ENCODE assay signal across 18 cellular contexts in genomic region chrX:9882669-9883446, GRCh38.
DNase-seq lines count a peak whose midpoint lies in the region; ATAC-seq, FAIRE-seq and TF ChIP-seq lines count a peak whose summit lies in the region.
"Had no signal": no experiment of that assay in that cellular context is flagged by ENCODE, and none has a peak within 500 bp of the region (broad histone marks: within the 10 kb centered on the region; RNA-seq: fewer than 3 reads in every experiment).

No MANE protein-coding gene starts in this region.

- H3K27me3 ChIP-seq in AG04450 (ENCODE audit: control insufficient read depth, insufficient read depth, low read length) (no peaks in the 10 kb centered on the region), lung (ENCODE audit: control insufficient read depth, insufficient read depth) (no peaks in the 10 kb centered on the region)

- TF ChIP-seq CTCF in AG04450 (IDR thresholded peaks at IDR 0.05; ENCODE audit: low read depth, low read length) (peak; percentile 25), NB4 (IDR thresholded peaks at IDR 0.05; ENCODE audit: low read depth, low read length) (peak; percentile 23), choroid plexus epithelial cell (conservative IDR thresholded peaks at IDR 0.05; ENCODE audit: low read depth, low read length) (peak; percentile 33), lung (IDR thresholded peaks at IDR 0.05; ENCODE audit: control extremely low read depth, extremely low read depth) (no peak), GM10248 (IDR thresholded peaks at IDR 0.05; ENCODE audit: control extremely low read depth, extremely low read depth, low read depth, missing control alignments) (no peak)

- H3K4me3 ChIP-seq in AG04450 (ENCODE audit: low read depth, low read length) = no peak overlapping the region
- no peak overlapping the region for H3K4me3 ChIP-seq in NB4 (ENCODE audit: low read depth, low read length)
- H3K4me3 ChIP-seq in choroid plexus epithelial cell (ENCODE audit: low read depth, low read length) = no peak overlapping the region
- no peak overlapping the region for H3K4me3 ChIP-seq in lung

- peaks cover 0 to 5% of the 10 kb centered on the region in 2 donors for H3K4me1 ChIP-seq in lung (ENCODE audit: control insufficient read depth in 2 of 2, insufficient read depth in 2 of 2, low read length in 2 of 2)

- TF ChIP-seq POLR2A in NB4 (IDR thresholded peaks at IDR 0.05; ENCODE audit: extremely low read depth, insufficient read length) = no peak

- CTCF ChIA-PET in AG04450 (lab: Charles Lee) = interaction anchor here (0.6 to 3.0 kb wide), 3 partner anchors 113 to 237 kb away, joined by 3 to 15 read pairs (median 3); no protein-coding TSS in a partner anchor
- CTCF ChIA-PET in GM10248 (lab: Yijun Ruan, JAX) = interaction anchor here (0.9 to 2.7 kb wide), 2 partner anchors 42 to 237 kb away, joined by 3 to 21 read pairs; no protein-coding TSS in a partner anchor

- no peak for FAIRE-seq in frontal cortex (lab: Jason Lieb, UNC)
- FAIRE-seq: GM19239, H54 had no signal

- DNase-seq in AG04450 (ENCODE audit: low read depth, low spot score) = no peak
- peak; percentile 58 for DNase-seq in NB4 (ENCODE audit: low read depth)
- peak; percentile 55 for DNase-seq in choroid plexus epithelial cell (ENCODE audit: low read depth)
- peak; percentile 34 for DNase-seq in lung (ENCODE audit: low spot score)
- no peak for DNase-seq in activated T-cell treated with anti-CD3 and anti-CD28 coated beads, Interleukin-2, amount 50 U/mL, for 1 hour
- DNase-seq in GM10248 (ENCODE audit: extremely low spot score) = no peak
- no peak for DNase-seq in frontal cortex (ENCODE audit: low spot score in 2 of 2)
- DNase-seq in activated CD4-positive, alpha-beta T cell treated with anti-CD3 and anti-CD28 coated beads, Interleukin-2, amount 50 U/mL, for 48 hours = no peak
- DNase-seq: activated B cell treated with CpG ODN at 0.5 μM for 24 hours; activated T-cell treated with anti-CD3 and anti-CD28 coated beads, Interleukin-2, amount 50 U/mL, for 24 hours; amniotic stem cell; DMS53; effector memory CD8-positive, alpha-beta T cell; hypothalamus; NCI-H526 treated with DMSO at 0.1 percent for 48 hours; stimulated activated CD4-positive, alpha-beta T cell treated with anti-CD3 and anti-CD28 coated beads, Interleukin-2, amount 100 ng/mL, for 24 hours had no signal

- H3K27ac ChIP-seq in AG04450 (ENCODE audit: low read depth, low read length) = no peak overlapping the region
- peak overlapping the region in 1 of 2 donors; percentile 76 for H3K27ac ChIP-seq in lung (ENCODE audit: low read depth in 1 of 2, low read length in 1 of 2)

- H3K36me3 ChIP-seq in lung (ENCODE audit: control insufficient read depth in 2 of 2, insufficient read depth in 2 of 2, low read length in 2 of 2) = no peaks in the 10 kb centered on the region

- WGBS in lung, 2 donors = 39 to 40% methylated on average over 13 to 15 of the region's 15 CpGs

- POLR2A ChIA-PET in AG04450 (lab: Yijun Ruan, JAX) (no interaction called here), GM10248 (lab: Yijun Ruan, JAX) (no interaction called here)

- ATAC-seq in lung (ENCODE audit: insufficient read depth, low FRiP score) = peak; percentile 54
- ATAC-seq: effector memory CD8-positive, alpha-beta T cell had no signal

- no peaks in the 10 kb centered on the region for H3K9me3 ChIP-seq in AG04450 (ENCODE audit: control insufficient read depth, insufficient read depth, low read length)
- no peaks in the 10 kb centered on the region for H3K9me3 ChIP-seq in lung (ENCODE audit: control insufficient read depth in 2 of 2, insufficient read depth in 1 of 2, low read length in 1 of 2)

Comparison
In these comparisons a context has a peak if more than half of its experiments do, and no peak if none do; other contexts are left out.
1. DNase-seq: peak in NB4 (single experiment), choroid plexus epithelial cell (single experiment) and lung (single experiment); none in AG04450 (single experiment), activated T-cell treated with anti-CD3 and anti-CD28 coated beads, Interleukin-2, amount 50 U/mL, for 1 hour (single experiment), GM10248 (single experiment), frontal cortex (0 of 2) and activated CD4-positive, alpha-beta T cell treated with anti-CD3 and anti-CD28 coated beads, Interleukin-2, amount 50 U/mL, for 48 hours (0 of 2).
2. CTCF ChIP-seq: peak in AG04450 (single experiment), NB4 (single experiment) and choroid plexus epithelial cell (single experiment); none in lung (single experiment) and GM10248 (single experiment).